ENCODE assay signal across 20 cellular contexts in genomic region chr18:69889009-69889408, GRCh38. TPM values are rescaled to one million over a fixed set of nuclear protein-coding genes. Genes with fewer than 3 reads are reported as not detected.
A peak's percentile ranks its signal among the peaks of the same experiment; 100 is the strongest.
DNase-seq lines count a peak whose midpoint lies in the region; ATAC-seq and TF ChIP-seq lines count a peak whose summit lies in the region.
"Had no signal": no experiment of that assay in that cellular context is flagged by ENCODE, and none has a peak within 500 bp of the region (broad histone marks: within the 10 kb centered on the region; RNA-seq: fewer than 3 reads in every experiment).

No MANE protein-coding gene starts in this region.

- H3K27me3 ChIP-seq in CD4-positive, alpha-beta memory T cell (ENCODE audit: insufficient read depth, low read length): no peaks in the 10 kb centered on the region
- no peaks in the 10 kb centered on the region for H3K27me3 ChIP-seq in tibial nerve
- H3K27me3 ChIP-seq: upper lobe of left lung had no signal

- ATAC-seq in HG02973 (IDR thresholded peaks at IDR 0.05; ENCODE audit: unreplicated experiment): peak; percentile 26
- no peak for ATAC-seq in GM19455 (IDR thresholded peaks at IDR 0.05; ENCODE audit: unreplicated experiment)
- ATAC-seq: left lobe of liver, sciatic nerve had no signal

- POLR2A ChIA-PET in CD4-positive, alpha-beta memory T cell (lab: Charles Lee; ENCODE audit: partially characterized antibody): interaction anchor here (0.8 kb wide), 1 partner anchor 10 kb away, joined by 3 read pairs; no protein-coding TSS in a partner anchor

- 92 to 95% methylated on average over 4 of the region's 4 CpGs for WGBS in tibial nerve, 2 donors

- H3K36me3 Mint-ChIP-seq in CD4-positive, alpha-beta memory T cell: peaks cover 55 to 60% of the 10 kb centered on the region in 2 donors
- H3K36me3 Mint-ChIP-seq in activated naive CD8-positive, alpha-beta T cell treated with anti-CD3 and anti-CD28 coated beads for 36 hours: peaks cover 77% of the 10 kb centered on the region

- peak; percentile 61 for DNase-seq in NOMO-1 treated with DMSO at 0.1 percent for 48 hours (lab: John Stamatoyannopoulos, UW; ENCODE audit: unreplicated experiment)
- DNase-seq in NOMO-1 treated with dmso at 0.1 percent for 144 hours (lab: John Stamatoyannopoulos, UW; ENCODE audit: unreplicated experiment): no peak
- DNase-seq in CD4-positive, alpha-beta memory T cell: no peak
- DNase-seq in activated naive CD8-positive, alpha-beta T cell treated with anti-CD3 and anti-CD28 coated beads for 36 hours: peak; percentile 23
- DNase-seq in tibial nerve (ENCODE audit: low spot score in 2 of 2): no peak
- DNase-seq in NK-92 treated with Interleukin-12 subunit alpha and Interleukin-12 subunit beta, amount 100 ng/mL, for 24 hours (lab: John Stamatoyannopoulos, UW): no peak
- DNase-seq: 8988T; anterior cingulate cortex; DMS53; foreskin fibroblast; KBM-7; NCI-H1105 treated with DMSO at 0.1 percent for 48 hours; NCI-H774; stimulated activated CD4-positive, alpha-beta T cell treated with anti-CD3 and anti-CD28 coated beads, Interleukin-4, amount 100 ng/mL, for 4 hours; upper lobe of left lung had no signal

- CTCF ChIA-PET in CD4-positive, alpha-beta memory T cell (lab: Charles Lee; ENCODE audit: partially characterized antibody): interaction anchor here (1.2 kb wide), 3 partner anchors 9 to 55 kb away, joined by 3 read pairs; no protein-coding TSS in a partner anchor

- peaks cover 0 to 10% (median 8%) of the 10 kb centered on the region in 8 donors for H3K9me3 Mint-ChIP-seq in CD4-positive, alpha-beta memory T cell
- peaks cover 23% of the 10 kb centered on the region for H3K9me3 Mint-ChIP-seq in activated naive CD8-positive, alpha-beta T cell treated with anti-CD3 and anti-CD28 coated beads for 36 hours

- TF ChIP-seq CTCF in tibial nerve (IDR thresholded peaks at IDR 0.05): no peak

- intact Hi-C loops in CD4-positive, alpha-beta memory T cell (cut with micrococcal nuclease): loop anchor here (5.0 kb wide), 1 partner anchor 37 kb away; no protein-coding TSS in a partner anchor

- no peak overlapping the region for H3K27ac ChIP-seq in CD4-positive, alpha-beta memory T cell (ENCODE audit: low read depth, low read length)
- no peak overlapping the region for H3K27ac ChIP-seq in tibial nerve
- H3K27ac ChIP-seq: C4-2B, upper lobe of left lung had no signal

- H3K27me3 Mint-ChIP-seq in CD4-positive, alpha-beta memory T cell: no peaks in the 10 kb centered on the region
- no peaks in the 10 kb centered on the region for H3K27me3 Mint-ChIP-seq in activated naive CD8-positive, alpha-beta T cell treated with anti-CD3 and anti-CD28 coated beads for 36 hours

- H3K27ac Mint-ChIP-seq in CD4-positive, alpha-beta memory T cell: peak overlapping the region in 3 of 7 donors; percentile 22 to 86 (median 36)
- H3K27ac Mint-ChIP-seq in activated naive CD8-positive, alpha-beta T cell treated with anti-CD3 and anti-CD28 coated beads for 36 hours: peak overlapping the region; percentile 86

- peak overlapping the region in 5 of 8 donors; percentile 21 to 83 (median 43) for H3K4me3 Mint-ChIP-seq in CD4-positive, alpha-beta memory T cell
- H3K4me3 Mint-ChIP-seq in activated naive CD8-positive, alpha-beta T cell treated with anti-CD3 and anti-CD28 coated beads for 36 hours: peak overlapping the region; percentile 39

- H3K4me1 ChIP-seq in CD4-positive, alpha-beta memory T cell (ENCODE audit: insufficient read depth, low read length): peaks cover 86% of the 10 kb centered on the region
- no peaks in the 10 kb centered on the region for H3K4me1 ChIP-seq in tibial nerve
- H3K4me1 ChIP-seq: upper lobe of left lung had no signal

- TF ChIP-seq POLR2A in tibial nerve (IDR thresholded peaks at IDR 0.05): no peak

- no peak for TF ChIP-seq EP300 in tibial nerve (IDR thresholded peaks at IDR 0.05)

- H3K4me3 ChIP-seq in CD4-positive, alpha-beta memory T cell (ENCODE audit: low read length in 2 of 2): peak overlapping the region in 1 of 2 donors; percentile 5
- H3K4me3 ChIP-seq in tibial nerve: no peak overlapping the region
- H3K4me3 ChIP-seq: upper lobe of left lung had no signal

- H3K4me1 Mint-ChIP-seq in CD4-positive, alpha-beta memory T cell: peaks cover 68 to 93% (median 81%) of the 10 kb centered on the region in 4 donors
- peaks cover 77% of the 10 kb centered on the region for H3K4me1 Mint-ChIP-seq in activated naive CD8-positive, alpha-beta T cell treated with anti-CD3 and anti-CD28 coated beads for 36 hours

- H3K36me3 ChIP-seq in CD4-positive, alpha-beta memory T cell (ENCODE audit: insufficient read depth, low read length): no peaks in the 10 kb centered on the region
- H3K36me3 ChIP-seq in tibial nerve: no peaks in the 10 kb centered on the region
- H3K36me3 ChIP-seq: upper lobe of left lung had no signal

- no peaks in the 10 kb centered on the region for H3K9me3 ChIP-seq in CD4-positive, alpha-beta memory T cell (ENCODE audit: control insufficient read depth in 1 of 2, low read length in 2 of 2)
- H3K9me3 ChIP-seq in tibial nerve: no peaks in the 10 kb centered on the region
- H3K9me3 ChIP-seq: upper lobe of left lung had no signal

RNA-seq across cellular contexts. Expression of gene CD226, which starts 58.7 kb away (rescaled TPM):
- total RNA-seq in CD4-positive, alpha-beta memory T cell: 10 to 100 TPM; 94.6 to 95.7 TPM
- polyA plus RNA-seq in CD4-positive, alpha-beta memory T cell: 10 to 100 TPM; 67.2 to 73.1 TPM
- 10 to 100 TPM; 57.2 to 57.7 TPM for total RNA-seq in activated naive CD8-positive, alpha-beta T cell treated with anti-CD3 and anti-CD28 coated beads for 36 hours
- total RNA-seq in tibial nerve: 1 to 10 TPM in 1 of 4 donors, under 1 TPM in 3; 0.39 to 1.1 (median 0.72) TPM

Comparison
In these comparisons a context has a peak if more than half of its experiments do, and no peak if none do; other contexts are left out.
1. DNase-seq: peak in NOMO-1 treated with DMSO at 0.1 percent for 48 hours (single experiment) and activated naive CD8-positive, alpha-beta T cell treated with anti-CD3 and anti-CD28 coated beads for 36 hours (single experiment); none in NOMO-1 treated with dmso at 0.1 percent for 144 hours (single experiment), CD4-positive, alpha-beta memory T cell (0 of 5), tibial nerve (0 of 2) and NK-92 treated with Interleukin-12 subunit alpha and Interleukin-12 subunit beta, amount 100 ng/mL, for 24 hours (single experiment).
2. RNA of gene CD226, which starts 58.7 kb away (total RNA-seq): 94.6 to 95.7 TPM in CD4-positive, alpha-beta memory T cell and 57.2 to 57.7 TPM in activated naive CD8-positive, alpha-beta T cell treated with anti-CD3 and anti-CD28 coated beads for 36 hours; 0.39 to 1.1 TPM in tibial nerve; every median in the first group is over 10 times any median in the second.